In genomic region chrX:68686684-68687045, GRCh38 we compare ENCODE assay signal across 8 cellular contexts. TPM values are rescaled to one million over a fixed set of nuclear protein-coding genes. Genes with fewer than 3 reads are reported as not detected.
DNase-seq lines count a peak whose midpoint lies in the region; ATAC-seq and TF ChIP-seq lines count a peak whose summit lies in the region.

No MANE protein-coding gene starts in this region.

- DNase-seq in activated CD4-positive, alpha-beta T cell treated with anti-CD3 and anti-CD28 coated beads, Interleukin-2, amount 10 ng/mL, durations not matched to agents 24 days and 14 days = peak; percentile 75
- DNase-seq in activated CD4-positive, alpha-beta T cell treated with anti-CD3 and anti-CD28 coated beads for 4 hours = no peak
- peak; percentile 35 for DNase-seq in activated CD8-positive, alpha-beta T cell treated with anti-CD3 and anti-CD28 coated beads, Interleukin-2, amount 10 ng/mL, durations not matched to agents 7 days and 5 days
- DNase-seq in thoracic aorta (ENCODE audit: low spot score) (no peak), SHP77 treated with DMSO at 0.1 percent for 48 hours (lab: John Stamatoyannopoulos, UW) (no peak), hippocampal formation (lab: John Stamatoyannopoulos, UW) (no peak), OCI-LY7 (ENCODE audit: low spot score) (no peak)

- H3K9me3 Mint-ChIP-seq in activated CD4-positive, alpha-beta T cell treated with anti-CD3 and anti-CD28 coated beads, Interleukin-2, amount 10 ng/mL, durations not matched to agents 24 days and 14 days = no peaks in the 10 kb centered on the region
- H3K9me3 Mint-ChIP-seq in activated CD8-positive, alpha-beta T cell treated with anti-CD3 and anti-CD28 coated beads, Interleukin-2, amount 10 ng/mL, durations not matched to agents 7 days and 5 days (ENCODE audit: insufficient read depth) = no peaks in the 10 kb centered on the region

- BruUV-seq in OCI-LY7 (replicated peaks; lab: Mats Ljungman, UMichigan) = no TSS peak

- peaks cover 22% of the 10 kb centered on the region for H3K4me1 Mint-ChIP-seq in activated CD4-positive, alpha-beta T cell treated with anti-CD3 and anti-CD28 coated beads, Interleukin-2, amount 10 ng/mL, durations not matched to agents 24 days and 14 days
- peaks cover 8% of the 10 kb centered on the region for H3K4me1 Mint-ChIP-seq in activated CD8-positive, alpha-beta T cell treated with anti-CD3 and anti-CD28 coated beads, Interleukin-2, amount 10 ng/mL, durations not matched to agents 7 days and 5 days (ENCODE audit: low read depth)

- H3K4me3 ChIP-seq in iPS-18c (ENCODE audit: insufficient read depth, low read depth, low read length) = peak overlapping the region; percentile 43; the same call in 1 of the 2 replicates
- peak overlapping the region; percentile 58 for H3K4me3 ChIP-seq in thoracic aorta
- no peak overlapping the region for H3K4me3 ChIP-seq in OCI-LY7 (ENCODE audit: low read depth, low read length, poor library complexity, severe bottlenecking)

- no peaks in the 10 kb centered on the region for H3K9me2 ChIP-seq in OCI-LY7 (ENCODE audit: insufficient read depth, low read length)

- peaks cover 10% of the 10 kb centered on the region for H3K9me3 ChIP-seq in iPS-18c (ENCODE audit: control insufficient read depth, insufficient read depth, low read length)
- H3K9me3 ChIP-seq in thoracic aorta = no peaks in the 10 kb centered on the region
- H3K9me3 ChIP-seq in OCI-LY7 (ENCODE audit: low read length) = no peaks in the 10 kb centered on the region

- H2AFZ ChIP-seq in OCI-LY7 (ENCODE audit: low read length) = no peak overlapping the region

- no peak overlapping the region for H3K4me2 ChIP-seq in OCI-LY7 (ENCODE audit: low read length)

- H3K4me1 ChIP-seq in thoracic aorta (ENCODE audit: control insufficient read depth in 1 of 2, low read depth in 2 of 2) (no peaks in the 10 kb centered on the region), OCI-LY7 (ENCODE audit: insufficient read depth, low read length, poor library complexity, severe bottlenecking) (no peaks in the 10 kb centered on the region)

- H3K27ac Mint-ChIP-seq in activated CD4-positive, alpha-beta T cell treated with anti-CD3 and anti-CD28 coated beads, Interleukin-2, amount 10 ng/mL, durations not matched to agents 24 days and 14 days = peak overlapping the region; percentile 83
- H3K27ac Mint-ChIP-seq in activated CD8-positive, alpha-beta T cell treated with anti-CD3 and anti-CD28 coated beads, Interleukin-2, amount 10 ng/mL, durations not matched to agents 7 days and 5 days = no peak overlapping the region

- H3K79me2 ChIP-seq in OCI-LY7 (ENCODE audit: insufficient read depth, low read depth, low read length) = no peaks in the 10 kb centered on the region

- no peaks in the 10 kb centered on the region for H3K27me3 Mint-ChIP-seq in activated CD4-positive, alpha-beta T cell treated with anti-CD3 and anti-CD28 coated beads, Interleukin-2, amount 10 ng/mL, durations not matched to agents 24 days and 14 days
- peaks cover 8% of the 10 kb centered on the region for H3K27me3 Mint-ChIP-seq in activated CD8-positive, alpha-beta T cell treated with anti-CD3 and anti-CD28 coated beads, Interleukin-2, amount 10 ng/mL, durations not matched to agents 7 days and 5 days (ENCODE audit: low read depth)

- H4K20me1 ChIP-seq in OCI-LY7 (ENCODE audit: insufficient read depth, low read length) = no peaks in the 10 kb centered on the region

- POLR2A ChIA-PET in activated CD8-positive, alpha-beta T cell treated with anti-CD3 and anti-CD28 coated beads, Interleukin-2, amount 10 ng/mL, durations not matched to agents 7 days and 5 days (lab: Charles Lee) = no interaction called here
- POLR2A ChIA-PET in OCI-LY7 (lab: Charles Lee) = no interaction called here

- no peak overlapping the region for H3K27ac ChIP-seq in thoracic aorta
- H3K27ac ChIP-seq in OCI-LY7 (ENCODE audit: low read depth, low read length, poor library complexity, severe bottlenecking) = no peak overlapping the region

- CTCF ChIA-PET in activated CD8-positive, alpha-beta T cell treated with anti-CD3 and anti-CD28 coated beads, Interleukin-2, amount 10 ng/mL, durations not matched to agents 7 days and 5 days (lab: Charles Lee) = no interaction called here
- CTCF ChIA-PET in OCI-LY7 (lab: Charles Lee; ENCODE audit: unreplicated experiment) = no interaction called here

- peak; percentile 66 for ATAC-seq in activated CD8-positive, alpha-beta T cell treated with anti-CD3 and anti-CD28 coated beads, Interleukin-2, amount 10 ng/mL, durations not matched to agents 7 days and 5 days
- no peak for ATAC-seq in thoracic aorta (ENCODE audit: insufficient number of reproducible peaks, low FRiP score, low read depth)

- peak overlapping the region; percentile 90 for H3K4me3 Mint-ChIP-seq in activated CD4-positive, alpha-beta T cell treated with anti-CD3 and anti-CD28 coated beads, Interleukin-2, amount 10 ng/mL, durations not matched to agents 24 days and 14 days
- H3K4me3 Mint-ChIP-seq in activated CD8-positive, alpha-beta T cell treated with anti-CD3 and anti-CD28 coated beads, Interleukin-2, amount 10 ng/mL, durations not matched to agents 7 days and 5 days = peak overlapping the region; percentile 64

- H3K36me3 ChIP-seq in thoracic aorta (no peaks in the 10 kb centered on the region), OCI-LY7 (ENCODE audit: insufficient read depth, low read length) (no peaks in the 10 kb centered on the region)

- H3K27me3 ChIP-seq in thoracic aorta (replicated peaks; ENCODE audit: insufficient read depth) = no peaks in the 10 kb centered on the region

- H3K36me3 Mint-ChIP-seq in activated CD4-positive, alpha-beta T cell treated with anti-CD3 and anti-CD28 coated beads, Interleukin-2, amount 10 ng/mL, durations not matched to agents 24 days and 14 days (ENCODE audit: low read depth) = no peaks in the 10 kb centered on the region
- H3K36me3 Mint-ChIP-seq in activated CD8-positive, alpha-beta T cell treated with anti-CD3 and anti-CD28 coated beads, Interleukin-2, amount 10 ng/mL, durations not matched to agents 7 days and 5 days (ENCODE audit: low read depth) = no peaks in the 10 kb centered on the region

- TF ChIP-seq CTCF in thoracic aorta (IDR thresholded peaks at IDR 0.05) = no peak
- no peak for TF ChIP-seq CTCF in OCI-LY7 (conservative IDR thresholded peaks at IDR 0.05; ENCODE audit: low read length)

- intact Hi-C loops in activated CD4-positive, alpha-beta T cell treated with anti-CD3 and anti-CD28 coated beads, Interleukin-2, amount 10 ng/mL, durations not matched to agents 24 days and 14 days (cut with micrococcal nuclease) = loop anchor here (1.0 kb wide), 1 partner anchor 8 kb away; no protein-coding TSS in a partner anchor
- intact Hi-C loops in OCI-LY7 (cut with micrococcal nuclease; ENCODE audit: unreplicated experiment) = no loop called here

RNA-seq across cellular contexts. Expression of gene STARD8, which starts 39.2 kb away (rescaled TPM):
- 2.5 and 3.3 TPM in 2 replicates for total RNA-seq in activated CD4-positive, alpha-beta T cell treated with anti-CD3 and anti-CD28 coated beads, Interleukin-2, amount 10 ng/mL, durations not matched to agents 24 days and 14 days
- under 1 TPM; 0.34 to 0.55 TPM for total RNA-seq in activated CD8-positive, alpha-beta T cell treated with anti-CD3 and anti-CD28 coated beads, Interleukin-2, amount 10 ng/mL, durations not matched to agents 7 days and 5 days
- total RNA-seq in thoracic aorta (10 to 100 TPM; 15.8 to 19.8 TPM), OCI-LY7 (2022) (not detected in 2 replicates)
- not detected in 2 replicates for total RNA-seq in OCI-LY7 (2014; rRNA removed; shearing (Covaris generic))

Comparison
In these comparisons a context has a peak if more than half of its experiments do, and no peak if none do; other contexts are left out.
1. DNase-seq: peak in activated CD4-positive, alpha-beta T cell treated with anti-CD3 and anti-CD28 coated beads, Interleukin-2, amount 10 ng/mL, durations not matched to agents 24 days and 14 days (single experiment) and activated CD8-positive, alpha-beta T cell treated with anti-CD3 and anti-CD28 coated beads, Interleukin-2, amount 10 ng/mL, durations not matched to agents 7 days and 5 days (single experiment); none in activated CD4-positive, alpha-beta T cell treated with anti-CD3 and anti-CD28 coated beads for 4 hours (0 of 2), thoracic aorta (single experiment), SHP77 treated with DMSO at 0.1 percent for 48 hours (single experiment), hippocampal formation (0 of 2) and OCI-LY7 (single experiment).